26 cellular contexts compared by ENCODE assay signal in genomic region chr11:112470355-112470754, GRCh38.
DNase-seq lines count a peak whose midpoint lies in the region; ATAC-seq and TF ChIP-seq lines count a peak whose summit lies in the region.
"Had no signal": no experiment of that assay in that cellular context is flagged by ENCODE, and none has a peak within 500 bp of the region (broad histone marks: within the 10 kb centered on the region; RNA-seq: fewer than 3 reads in every experiment).

No MANE protein-coding gene starts in this region.

- H3K4me1 ChIP-seq in osteoblast (ENCODE audit: insufficient read depth, low read length) = peaks cover 6% of the 10 kb centered on the region
- H3K4me1 ChIP-seq in thyroid gland = no peaks in the 10 kb centered on the region
- H3K4me1 ChIP-seq: prostate gland, SJCRH30 had no signal

- peak overlapping the region; percentile 16 for H2AFZ ChIP-seq in osteoblast (ENCODE audit: low read length)
- H2AFZ ChIP-seq: hepatocyte had no signal

- H3K4me2 ChIP-seq in osteoblast (ENCODE audit: insufficient read depth, low read length) = peak overlapping the region; percentile 62
- H3K4me2 ChIP-seq: hepatocyte had no signal

- TF ChIP-seq POLR2A in thyroid gland (IDR thresholded peaks at IDR 0.05) = no peak

- no peak overlapping the region for H3K27ac ChIP-seq in osteoblast (ENCODE audit: low read depth, low read length)
- H3K27ac ChIP-seq in thyroid gland = no peak overlapping the region
- H3K27ac ChIP-seq: hepatocyte, left ventricle myocardium inferior, neutrophil, prostate gland, SJCRH30, upper lobe of left lung had no signal

- H3K4me3 ChIP-seq in choroid plexus epithelial cell (ENCODE audit: low read depth, low read length) (no peak overlapping the region), osteoblast (ENCODE audit: insufficient read depth, low read length) (no peak overlapping the region), thyroid gland (replicated peaks in 1 of 3) (no peak overlapping the region)
- H3K4me3 ChIP-seq: cardiac muscle cell, hepatocyte, left ventricle myocardium inferior, prostate gland, SJCRH30, upper lobe of left lung had no signal

- H4K20me1 ChIP-seq in osteoblast (ENCODE audit: insufficient read depth, low read length) = no peaks in the 10 kb centered on the region

- H3K36me3 ChIP-seq in osteoblast (ENCODE audit: insufficient read depth, low read length) = no peaks in the 10 kb centered on the region
- no peaks in the 10 kb centered on the region for H3K36me3 ChIP-seq in thyroid gland
- H3K36me3 ChIP-seq: cardiac muscle cell, left ventricle myocardium inferior, neutrophil, prostate gland, SJCRH30, upper lobe of left lung had no signal

- no peaks in the 10 kb centered on the region for H3K79me2 ChIP-seq in osteoblast (ENCODE audit: insufficient read depth, low read length)
- H3K79me2 ChIP-seq: hepatocyte had no signal

- WGBS in thyroid gland, 2 donors = 78 to 79% methylated on average over 4 of the region's 4 CpGs

- H3K9me3 ChIP-seq in osteoblast (ENCODE audit: low read depth, low read length) = no peaks in the 10 kb centered on the region
- H3K9me3 ChIP-seq in thyroid gland = no peaks in the 10 kb centered on the region
- H3K9me3 ChIP-seq: left ventricle myocardium inferior, neutrophil, prostate gland, SJCRH30, upper lobe of left lung had no signal

- no peak for TF ChIP-seq CTCF in choroid plexus epithelial cell (conservative IDR thresholded peaks at IDR 0.05; ENCODE audit: low read depth, low read length)
- no peak for TF ChIP-seq CTCF in osteoblast (IDR thresholded peaks at IDR 0.05; ENCODE audit: extremely low read depth, low read depth, low read length)
- TF ChIP-seq CTCF in thyroid gland (IDR thresholded peaks at IDR 0.05) = no peak

- DNase-seq in LoVo (ENCODE audit: low spot score) = peak; percentile 10
- DNase-seq in choroid plexus epithelial cell (ENCODE audit: low read depth) = peak; percentile 32
- no peak for DNase-seq in osteoblast (ENCODE audit: insufficient read length, low spot score, missing footprints)
- no peak for DNase-seq in thyroid gland
- DNase-seq in activated CD4-positive, alpha-beta T cell treated with anti-CD3 and anti-CD28 coated beads, Interleukin-2, amount 50 U/mL, for 1 hour = no peak
- DNase-seq in stimulated activated CD8-positive, alpha-beta memory T cell treated with anti-CD3 and anti-CD28 coated beads, Interleukin-4, amount 100 ng/mL, for 48 hours = no peak
- DNase-seq: activated B cell treated with CpG ODN at 0.5 μM for 24 hours; anterior cingulate cortex; cortex of kidney; left ventricle myocardium inferior; naive B cell; NCI-H1105; NCI-H1930; NCI-H526; NK-92 treated with Interleukin-12 subunit alpha and Interleukin-12 subunit beta, amount 100 ng/mL, for 24 hours; SJCRH30; T-cell; upper lobe of left lung had no signal

- intact Hi-C loops in thyroid gland (cut with DNase I) = no loop called here

- ATAC-seq in GM18867 (IDR thresholded peaks at IDR 0.05; ENCODE audit: unreplicated experiment) (peak; percentile 58), HG03442 (IDR thresholded peaks at IDR 0.05; ENCODE audit: unreplicated experiment) (no peak)
- ATAC-seq: activated naive CD4-positive, alpha-beta T cell treated with anti-CD3 and anti-CD28 coated beads, Interleukin-2, amount 50 U/mL, for 72 hours; esophagus mucosa; T-cell had no signal

- H3K27me3 ChIP-seq in osteoblast (ENCODE audit: insufficient read depth, low read length) (peaks cover 11% of the 10 kb centered on the region), thyroid gland (no peaks in the 10 kb centered on the region)
- H3K27me3 ChIP-seq: cardiac muscle cell, SJCRH30, upper lobe of left lung had no signal

Comparison
In these comparisons a context has a peak if more than half of its experiments do, and no peak if none do; other contexts are left out.
1. DNase-seq: peak in LoVo (single experiment) and choroid plexus epithelial cell (single experiment); none in osteoblast (single experiment), thyroid gland (0 of 2), activated CD4-positive, alpha-beta T cell treated with anti-CD3 and anti-CD28 coated beads, Interleukin-2, amount 50 U/mL, for 1 hour (single experiment) and stimulated activated CD8-positive, alpha-beta memory T cell treated with anti-CD3 and anti-CD28 coated beads, Interleukin-4, amount 100 ng/mL, for 48 hours (single experiment).